Comparison of ENCODE assay signal across 8 cellular contexts in genomic region chr3:11721114-11721440, GRCh38.
A peak's percentile ranks its signal among the peaks of the same experiment; 100 is the strongest.
DNase-seq lines count a peak whose midpoint lies in the region; ATAC-seq and TF ChIP-seq lines count a peak whose summit lies in the region.

No MANE protein-coding gene starts in this region.

- no peak for ATAC-seq in HG02885 (IDR thresholded peaks at IDR 0.05; ENCODE audit: poor library complexity, unreplicated experiment)

- H3K27me3 ChIP-seq in WERI-Rb-1 (ENCODE audit: insufficient read depth, low read depth, severe bottlenecking) (no peaks in the 10 kb centered on the region), hepatocyte (peaks cover 5% of the 10 kb centered on the region), smooth muscle cell (ENCODE audit: low read depth) (peaks cover 5% of the 10 kb centered on the region)

- H3F3A ChIP-seq in smooth muscle cell (ENCODE audit: low read depth) = peaks cover 14% of the 10 kb centered on the region

- H4K20me1 ChIP-seq in hepatocyte (ENCODE audit: insufficient read depth, poor library complexity, severe bottlenecking) (peaks cover 12% of the 10 kb centered on the region), smooth muscle cell (ENCODE audit: low read depth) (peaks cover 11% of the 10 kb centered on the region)

- 30% methylated on average over 5 of the region's 5 CpGs for WGBS in hepatocyte (ENCODE audit: low lambda C conversion rate, missing lambda C conversion rate)
- WGBS in smooth muscle cell (ENCODE audit: low lambda C conversion rate) = 52% methylated on average over 5 of the region's 5 CpGs

- no peaks in the 10 kb centered on the region; the same call in none of the 2 replicates for H3K36me3 ChIP-seq in WERI-Rb-1
- H3K36me3 ChIP-seq in hepatocyte (replicated peaks; ENCODE audit: insufficient read depth, low read depth) = no peaks in the 10 kb centered on the region
- no peaks in the 10 kb centered on the region for H3K36me3 ChIP-seq in smooth muscle cell (ENCODE audit: low read depth)

- H3K9me2 ChIP-seq in hepatocyte (replicated peaks; ENCODE audit: insufficient read depth) = no peaks in the 10 kb centered on the region

- peak overlapping the region; percentile 68 for H3K27ac ChIP-seq in WERI-Rb-1
- peak overlapping the region; percentile 92 for H3K27ac ChIP-seq in hepatocyte
- peak overlapping the region; percentile 19 for H3K27ac ChIP-seq in smooth muscle cell (ENCODE audit: low read depth)

- peaks cover 19% of the 10 kb centered on the region for H3K79me2 ChIP-seq in hepatocyte
- H3K79me2 ChIP-seq in smooth muscle cell (ENCODE audit: low read depth) = peaks cover 15% of the 10 kb centered on the region

- no peak overlapping the region for H3K9ac ChIP-seq in smooth muscle cell (ENCODE audit: low read depth)

- H2AFZ ChIP-seq in hepatocyte (peak overlapping the region; percentile 64), smooth muscle cell (ENCODE audit: low read depth) (no peak overlapping the region)

- H3K9me3 ChIP-seq in WERI-Rb-1 (ENCODE audit: severe bottlenecking) (no peaks in the 10 kb centered on the region), hepatocyte (ENCODE audit: low read depth) (no peaks in the 10 kb centered on the region), smooth muscle cell (replicated peaks; ENCODE audit: low read depth) (no peaks in the 10 kb centered on the region)

- no peak for TF ChIP-seq CTCF in WERI-Rb-1 (IDR thresholded peaks at IDR 0.05; ENCODE audit: low read depth, low read length)
- TF ChIP-seq CTCF in hepatocyte (IDR thresholded peaks at IDR 0.05; ENCODE audit: poor library complexity) = no peak
- TF ChIP-seq CTCF in smooth muscle cell (IDR thresholded peaks at IDR 0.05; ENCODE audit: borderline replicate concordance, insufficient read depth, poor library complexity, severe bottlenecking) = no peak

- H3K4me2 ChIP-seq in hepatocyte (peak overlapping the region; percentile 76), smooth muscle cell (peak overlapping the region; percentile 90)

- DNase-seq in NCI-H1694 treated with DMSO at 0.1 percent for 48 hours (lab: John Stamatoyannopoulos, UW) (peak; percentile 2), NCI-H1694 (lab: John Stamatoyannopoulos, UW) (no peak), WERI-Rb-1 (no peak), hepatocyte (ENCODE audit: low spot score) (peak; percentile 16), smooth muscle cell (lab: John Stamatoyannopoulos, UW; ENCODE audit: unreplicated experiment) (no peak), SIG-M5 (lab: John Stamatoyannopoulos, UW) (no peak), globus pallidus (ENCODE audit: low spot score) (no peak)

- peaks cover 15% of the 10 kb centered on the region for H3K4me1 ChIP-seq in hepatocyte (ENCODE audit: insufficient read depth)
- peaks cover 24% of the 10 kb centered on the region for H3K4me1 ChIP-seq in smooth muscle cell (ENCODE audit: low read depth)

- H3K4me3 ChIP-seq in WERI-Rb-1 (ENCODE audit: low read depth, low read length) (peak overlapping the region; percentile 80), hepatocyte (peak overlapping the region; percentile 78), smooth muscle cell (peak overlapping the region; percentile 85)

Comparison
In these comparisons a context has a peak if more than half of its experiments do, and no peak if none do; other contexts are left out.
1. DNase-seq: peak in NCI-H1694 treated with DMSO at 0.1 percent for 48 hours (single experiment) and hepatocyte (single experiment); none in NCI-H1694 (single experiment), WERI-Rb-1 (single experiment), smooth muscle cell (single experiment), SIG-M5 (single experiment) and globus pallidus (single experiment).
2. H3K27ac ChIP-seq: peak in every context shown above with its lines; median percentile 92 in hepatocyte; 68 in WERI-Rb-1; 19 in smooth muscle cell.
3. Peak in every context shown above with its lines, with median percentiles within 50 percentile points of each other: H3K4me3 ChIP-seq.